9 cellular contexts compared by ENCODE assay signal in genomic region chr1:47722101-47722500, GRCh38.
"Had no signal": no experiment of that assay in that cellular context is flagged by ENCODE, and none has a peak within 500 bp of the region (broad histone marks: within the 10 kb centered on the region; RNA-seq: fewer than 3 reads in every experiment).

No MANE protein-coding gene starts in this region.

- H3K4me3 ChIP-seq: GM23248, HAP-1, K562 had no signal

- ATAC-seq: HCT116, K562 had no signal

- DNase-seq: GM23248, GOT3, H7, HFFc6, IMR-90, KG1 had no signal

- H3K27ac ChIP-seq: GM23248 had no signal
